Comparison of ENCODE assay signal across 1 cellular context in genomic region chr3:141332436-141332835, GRCh38.
TF ChIP-seq lines count a peak whose summit lies in the region.

No MANE protein-coding gene starts in this region.

TF ChIP-seq in K562, 482 proteins besides CTCF, POLR2A, EP300 and RAD21:
- TF ChIP-seq ZNF277 (CRISPR knock-in tag; IDR thresholded peaks at IDR 0.05; ENCODE audit: borderline replicate concordance) = no peak
- no peak for TF ChIP-seq THAP12 (CRISPR knock-in tag; IDR thresholded peaks at IDR 0.05)
- no peak for TF ChIP-seq ARID4B (CRISPR knock-in tag; IDR thresholded peaks at IDR 0.05)
- no peak for TF ChIP-seq HDAC2 (IDR thresholded peaks at IDR 0.05)
- no peak for TF ChIP-seq DACH1 (IDR thresholded peaks at IDR 0.05; ENCODE audit: partially characterized antibody)
- TF ChIP-seq ARID3B (CRISPR knock-in tag; IDR thresholded peaks at IDR 0.05; ENCODE audit: borderline replicate concordance) = no peak
- no peak for TF ChIP-seq SFPQ (IDR thresholded peaks at IDR 0.05; ENCODE audit: low read depth, low read length)
- no peak for TF ChIP-seq PPARD (CRISPR knock-in tag; IDR thresholded peaks at IDR 0.05)
- TF ChIP-seq BMI1 (IDR thresholded peaks at IDR 0.05; ENCODE audit: low read length) = no peak
- no peak for TF ChIP-seq NR1H2 (CRISPR knock-in tag; IDR thresholded peaks at IDR 0.05)
- TF ChIP-seq NR2C2 (CRISPR knock-in tag; IDR thresholded peaks at IDR 0.05) = no peak
- TF ChIP-seq NR2C2 (tag; IDR thresholded peaks at IDR 0.05) = no peak
